22 cellular contexts compared by ENCODE assay signal in genomic region chr10:26801831-26802230, GRCh38. TPM values are rescaled to one million over a fixed set of nuclear protein-coding genes. Genes with fewer than 3 reads are reported as not detected.
DNase-seq lines count a peak whose midpoint lies in the region; ATAC-seq and TF ChIP-seq lines count a peak whose summit lies in the region.
"Had no signal": no experiment of that assay in that cellular context is flagged by ENCODE, and none has a peak within 500 bp of the region (broad histone marks: within the 10 kb centered on the region; RNA-seq: fewer than 3 reads in every experiment).

No MANE protein-coding gene starts in this region.

- no peaks in the 10 kb centered on the region for H3K9me2 ChIP-seq in MM.1S (replicated peaks; ENCODE audit: insufficient read depth, low read length)

- no peak for DNase-seq in natural killer cell
- no peak for DNase-seq in natural killer cell treated with Interleukin-12 subunit alpha and Interleukin-12 subunit beta and Interleukin-15 and Interleukin-18, amount 100 ng/mL, for 72 hours (ENCODE audit: low spot score)
- no peak for DNase-seq in MM.1S
- DNase-seq in activated B cell treated with CpG ODN at 0.5 μM for 24 hours: no peak
- no peak for DNase-seq in stimulated activated naive B cell treated with anti-CD40 and anti-IgM and Interleukin-4, amounts not matched to agents 10 μg/mL and 1 μg/mL and 100 μg/mL, for 72 hours
- no peak for DNase-seq in NCI-H1694 treated with DMSO at 0.1 percent for 48 hours (lab: John Stamatoyannopoulos, UW)
- no peak for DNase-seq in cerebellar cortex (ENCODE audit: low spot score)
- DNase-seq: CD4-positive, alpha-beta memory T cell; DMS79 treated with DMSO at 0.1 percent for 48 hours; H7; HFFc6; KBM-7; NCI-H1048; NCI-H1436; NCI-H2029 treated with DMSO at 0.1 percent for 48 hours; NCI-H2171 treated with DMSO at 0.1 percent for 48 hours; NK-92 treated with Interleukin-12 subunit alpha and Interleukin-12 subunit beta, amount 100 ng/mL, for 24 hours; PC-9; SJCRH30 had no signal

- no peak for TF ChIP-seq CTCF in natural killer cell (IDR thresholded peaks at IDR 0.05)
- no peak for TF ChIP-seq CTCF in MM.1S (IDR thresholded peaks at IDR 0.05; ENCODE audit: low read length)
- no peak for TF ChIP-seq CTCF in activated B cell treated with CpG ODN at 0.5 μM for 24 hours (IDR thresholded peaks at IDR 0.05)

- ATAC-seq in natural killer cell (no peak), activated B cell treated with CpG ODN at 0.5 μM for 24 hours (ENCODE audit: low read depth) (no peak), HG02840 (IDR thresholded peaks at IDR 0.05; ENCODE audit: low FRiP score, unreplicated experiment) (no peak)
- ATAC-seq in natural killer cell treated with Interleukin-12 subunit alpha and Interleukin-12 subunit beta and Interleukin-15 and Interleukin-18, amount 100 ng/mL, for 72 hours: no peak
- ATAC-seq in stimulated activated naive B cell treated with anti-CD40 and anti-IgM and Interleukin-4, amounts not matched to agents 10 μg/mL and 1 μg/mL and 100 μg/mL, for 72 hours (replicated peaks): peak; percentile 50 to 52

- intact Hi-C loops in natural killer cell (cut with micrococcal nuclease) (no loop called here), activated B cell treated with CpG ODN at 0.5 μM for 24 hours (cut with micrococcal nuclease) (no loop called here)

- peaks cover 82% of the 10 kb centered on the region for H3K4me1 ChIP-seq in MM.1S (ENCODE audit: low read length)
- H3K4me1 ChIP-seq: SJCRH30 had no signal

- no peaks in the 10 kb centered on the region for H3K27me3 Mint-ChIP-seq in natural killer cell (ENCODE audit: low read depth in 2 of 2)
- no peaks in the 10 kb centered on the region for H3K27me3 Mint-ChIP-seq in natural killer cell treated with Interleukin-12 subunit alpha and Interleukin-12 subunit beta and Interleukin-15 and Interleukin-18, amount 100 ng/mL, for 72 hours
- H3K27me3 Mint-ChIP-seq in activated B cell treated with CpG ODN at 0.5 μM for 24 hours: no peaks in the 10 kb centered on the region
- H3K27me3 Mint-ChIP-seq in stimulated activated naive B cell treated with anti-CD40 and anti-IgM and Interleukin-4, amounts not matched to agents 10 μg/mL and 1 μg/mL and 100 μg/mL, for 72 hours: no peaks in the 10 kb centered on the region
- H3K27me3 Mint-ChIP-seq: CD4-positive, alpha-beta memory T cell had no signal

- H3K27ac Mint-ChIP-seq in natural killer cell: peak overlapping the region; percentile 24 to 46
- no peak overlapping the region for H3K27ac Mint-ChIP-seq in natural killer cell treated with Interleukin-12 subunit alpha and Interleukin-12 subunit beta and Interleukin-15 and Interleukin-18, amount 100 ng/mL, for 72 hours
- H3K27ac Mint-ChIP-seq in activated B cell treated with CpG ODN at 0.5 μM for 24 hours: peak overlapping the region; percentile 80
- H3K27ac Mint-ChIP-seq in stimulated activated naive B cell treated with anti-CD40 and anti-IgM and Interleukin-4, amounts not matched to agents 10 μg/mL and 1 μg/mL and 100 μg/mL, for 72 hours: no peak overlapping the region
- H3K27ac Mint-ChIP-seq: HFFc6; T-helper 1 cell treated with Interleukin-12 subunit alpha and Interleukin-12 subunit beta and Interleukin-4 antibody, amounts not matched to agents 30 μg/mL and 1 μg/mL, for 36 hours had no signal

- no peaks in the 10 kb centered on the region for H4K20me1 ChIP-seq in MM.1S (ENCODE audit: insufficient read depth, low read length)

- no peaks in the 10 kb centered on the region for H3K36me3 ChIP-seq in MM.1S (replicated peaks; ENCODE audit: insufficient read depth, low read length)
- H3K36me3 ChIP-seq: SJCRH30 had no signal

- H3K9me3 Mint-ChIP-seq in natural killer cell: no peaks in the 10 kb centered on the region
- no peaks in the 10 kb centered on the region for H3K9me3 Mint-ChIP-seq in natural killer cell treated with Interleukin-12 subunit alpha and Interleukin-12 subunit beta and Interleukin-15 and Interleukin-18, amount 100 ng/mL, for 72 hours
- no peaks in the 10 kb centered on the region for H3K9me3 Mint-ChIP-seq in activated B cell treated with CpG ODN at 0.5 μM for 24 hours
- peaks cover 0 to 1% of the 10 kb centered on the region in 2 donors for H3K9me3 Mint-ChIP-seq in stimulated activated naive B cell treated with anti-CD40 and anti-IgM and Interleukin-4, amounts not matched to agents 10 μg/mL and 1 μg/mL and 100 μg/mL, for 72 hours
- H3K9me3 Mint-ChIP-seq: HFFc6; T-helper 1 cell treated with Interleukin-12 subunit alpha and Interleukin-12 subunit beta and Interleukin-4 antibody, amounts not matched to agents 30 μg/mL and 1 μg/mL, for 36 hours had no signal

- H3K79me2 ChIP-seq in MM.1S (ENCODE audit: low read length): peaks cover 91% of the 10 kb centered on the region

- H3K4me2 ChIP-seq in MM.1S (ENCODE audit: low read depth, low read length): peak overlapping the region; percentile 14; the same call in 1 of the 2 replicates
- H3K4me2 ChIP-seq: PC-9 had no signal

- no peaks in the 10 kb centered on the region for H3K9me3 ChIP-seq in MM.1S (replicated peaks; ENCODE audit: insufficient read depth, low read length)
- H3K9me3 ChIP-seq: SJCRH30 had no signal

- H3K36me3 Mint-ChIP-seq in natural killer cell: no peaks in the 10 kb centered on the region
- no peaks in the 10 kb centered on the region for H3K36me3 Mint-ChIP-seq in natural killer cell treated with Interleukin-12 subunit alpha and Interleukin-12 subunit beta and Interleukin-15 and Interleukin-18, amount 100 ng/mL, for 72 hours
- H3K36me3 Mint-ChIP-seq in activated B cell treated with CpG ODN at 0.5 μM for 24 hours (ENCODE audit: low read depth): peaks cover 3% of the 10 kb centered on the region
- peaks cover 14 to 24% of the 10 kb centered on the region in 2 donors for H3K36me3 Mint-ChIP-seq in stimulated activated naive B cell treated with anti-CD40 and anti-IgM and Interleukin-4, amounts not matched to agents 10 μg/mL and 1 μg/mL and 100 μg/mL, for 72 hours

- H3K4me1 Mint-ChIP-seq in natural killer cell: peaks cover 88 to 91% of the 10 kb centered on the region in 2 donors
- peaks cover 64 to 69% of the 10 kb centered on the region in 2 donors for H3K4me1 Mint-ChIP-seq in natural killer cell treated with Interleukin-12 subunit alpha and Interleukin-12 subunit beta and Interleukin-15 and Interleukin-18, amount 100 ng/mL, for 72 hours (ENCODE audit: low read depth in 2 of 2)
- H3K4me1 Mint-ChIP-seq in activated B cell treated with CpG ODN at 0.5 μM for 24 hours: peaks cover 96% of the 10 kb centered on the region
- peaks cover 65 to 97% of the 10 kb centered on the region in 2 donors for H3K4me1 Mint-ChIP-seq in stimulated activated naive B cell treated with anti-CD40 and anti-IgM and Interleukin-4, amounts not matched to agents 10 μg/mL and 1 μg/mL and 100 μg/mL, for 72 hours

- no peaks in the 10 kb centered on the region for H3K27me3 ChIP-seq in MM.1S (replicated peaks; ENCODE audit: insufficient read depth, low read length)
- H3K27me3 ChIP-seq: SJCRH30 had no signal

- no peak overlapping the region for H2AFZ ChIP-seq in MM.1S (ENCODE audit: low read length)
- H2AFZ ChIP-seq: PC-9 had no signal

- peak overlapping the region; percentile 3; the same call in 1 of the 2 replicates for H3K27ac ChIP-seq in MM.1S (ENCODE audit: low read length)
- H3K27ac ChIP-seq: 22Rv1, PC-9, SJCRH30 had no signal

- H3F3A ChIP-seq in MM.1S (ENCODE audit: insufficient read depth, low read length): peaks cover 18% of the 10 kb centered on the region

- H3K9ac ChIP-seq in MM.1S (ENCODE audit: low read length): no peak overlapping the region

- no peak overlapping the region for H3K4me3 Mint-ChIP-seq in natural killer cell
- H3K4me3 Mint-ChIP-seq in natural killer cell treated with Interleukin-12 subunit alpha and Interleukin-12 subunit beta and Interleukin-15 and Interleukin-18, amount 100 ng/mL, for 72 hours: no peak overlapping the region
- peak overlapping the region; percentile 33 for H3K4me3 Mint-ChIP-seq in activated B cell treated with CpG ODN at 0.5 μM for 24 hours
- no peak overlapping the region for H3K4me3 Mint-ChIP-seq in stimulated activated naive B cell treated with anti-CD40 and anti-IgM and Interleukin-4, amounts not matched to agents 10 μg/mL and 1 μg/mL and 100 μg/mL, for 72 hours
- H3K4me3 Mint-ChIP-seq: HFFc6; T-helper 1 cell treated with Interleukin-12 subunit alpha and Interleukin-12 subunit beta and Interleukin-4 antibody, amounts not matched to agents 30 μg/mL and 1 μg/mL, for 36 hours had no signal

- CTCF ChIA-PET in activated B cell treated with CpG ODN at 0.5 μM for 24 hours (lab: Charles Lee): no interaction called here

- no peak overlapping the region for H3K4me3 ChIP-seq in MM.1S (ENCODE audit: low read length)
- H3K4me3 ChIP-seq: PC-9, SJCRH30 had no signal

- POLR2A ChIA-PET in activated B cell treated with CpG ODN at 0.5 μM for 24 hours (lab: Charles Lee): interaction anchor here (0.6 to 1.4 kb wide), 4 partner anchors 19 to 56 kb away, joined by 4 to 11 read pairs (median 4); no protein-coding TSS in a partner anchor

RNA-seq across cellular contexts. Expression of gene ABI1, which starts 58.9 kb away (rescaled TPM):
- total RNA-seq in natural killer cell: 100 to 1,000 TPM in 2 of 3 donors, 10 to 100 TPM in 1; 94.8 to 116 (median 113) TPM
- 10 to 100 TPM; 42.1 to 66.7 TPM for total RNA-seq in natural killer cell treated with Interleukin-12 subunit alpha and Interleukin-12 subunit beta and Interleukin-15 and Interleukin-18, amount 100 ng/mL, for 72 hours
- 76.7 and 83.5 TPM in 2 replicates for total RNA-seq in activated B cell treated with CpG ODN at 0.5 μM for 24 hours

Comparison
In these comparisons a context has a peak if more than half of its experiments do, and no peak if none do; other contexts are left out.
1. H3K27ac Mint-ChIP-seq: peak in natural killer cell (2 of 2) and activated B cell treated with CpG ODN at 0.5 μM for 24 hours (single experiment); none in natural killer cell treated with Interleukin-12 subunit alpha and Interleukin-12 subunit beta and Interleukin-15 and Interleukin-18, amount 100 ng/mL, for 72 hours (0 of 2) and stimulated activated naive B cell treated with anti-CD40 and anti-IgM and Interleukin-4, amounts not matched to agents 10 μg/mL and 1 μg/mL and 100 μg/mL, for 72 hours (single experiment).
2. ATAC-seq: peak in stimulated activated naive B cell treated with anti-CD40 and anti-IgM and Interleukin-4, amounts not matched to agents 10 μg/mL and 1 μg/mL and 100 μg/mL, for 72 hours (2 of 2); none in natural killer cell (0 of 3), natural killer cell treated with Interleukin-12 subunit alpha and Interleukin-12 subunit beta and Interleukin-15 and Interleukin-18, amount 100 ng/mL, for 72 hours (0 of 2), activated B cell treated with CpG ODN at 0.5 μM for 24 hours (single experiment) and HG02840 (single experiment).